ENCODE assay signal across 1 cellular context in the genomic region with DNA sequence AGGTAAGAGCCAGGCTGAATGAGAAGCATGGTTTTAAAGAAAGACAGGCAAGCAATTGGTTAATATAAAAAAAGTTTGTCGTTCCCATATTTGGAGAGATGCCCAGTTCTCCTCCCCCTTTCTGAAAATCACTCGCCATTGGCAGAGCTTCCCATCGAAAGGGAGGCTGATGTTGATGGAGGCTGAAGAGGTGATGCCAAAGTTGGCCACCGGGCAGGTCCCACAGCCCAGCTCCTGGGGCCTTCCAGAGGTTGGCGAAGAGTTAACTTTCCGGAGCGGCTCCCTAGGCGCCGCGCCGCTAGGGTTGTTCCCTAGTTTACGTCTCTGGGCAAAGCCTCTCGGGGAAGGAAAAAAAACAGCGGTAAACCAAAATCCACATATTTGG.
TF ChIP-seq lines count a peak whose summit lies in the region.

No MANE protein-coding gene starts in this region.

TF ChIP-seq in SK-N-SH, 30 proteins besides CTCF, POLR2A, EP300 and RAD21 (continued from another document):
- TF ChIP-seq, protein P1, sequence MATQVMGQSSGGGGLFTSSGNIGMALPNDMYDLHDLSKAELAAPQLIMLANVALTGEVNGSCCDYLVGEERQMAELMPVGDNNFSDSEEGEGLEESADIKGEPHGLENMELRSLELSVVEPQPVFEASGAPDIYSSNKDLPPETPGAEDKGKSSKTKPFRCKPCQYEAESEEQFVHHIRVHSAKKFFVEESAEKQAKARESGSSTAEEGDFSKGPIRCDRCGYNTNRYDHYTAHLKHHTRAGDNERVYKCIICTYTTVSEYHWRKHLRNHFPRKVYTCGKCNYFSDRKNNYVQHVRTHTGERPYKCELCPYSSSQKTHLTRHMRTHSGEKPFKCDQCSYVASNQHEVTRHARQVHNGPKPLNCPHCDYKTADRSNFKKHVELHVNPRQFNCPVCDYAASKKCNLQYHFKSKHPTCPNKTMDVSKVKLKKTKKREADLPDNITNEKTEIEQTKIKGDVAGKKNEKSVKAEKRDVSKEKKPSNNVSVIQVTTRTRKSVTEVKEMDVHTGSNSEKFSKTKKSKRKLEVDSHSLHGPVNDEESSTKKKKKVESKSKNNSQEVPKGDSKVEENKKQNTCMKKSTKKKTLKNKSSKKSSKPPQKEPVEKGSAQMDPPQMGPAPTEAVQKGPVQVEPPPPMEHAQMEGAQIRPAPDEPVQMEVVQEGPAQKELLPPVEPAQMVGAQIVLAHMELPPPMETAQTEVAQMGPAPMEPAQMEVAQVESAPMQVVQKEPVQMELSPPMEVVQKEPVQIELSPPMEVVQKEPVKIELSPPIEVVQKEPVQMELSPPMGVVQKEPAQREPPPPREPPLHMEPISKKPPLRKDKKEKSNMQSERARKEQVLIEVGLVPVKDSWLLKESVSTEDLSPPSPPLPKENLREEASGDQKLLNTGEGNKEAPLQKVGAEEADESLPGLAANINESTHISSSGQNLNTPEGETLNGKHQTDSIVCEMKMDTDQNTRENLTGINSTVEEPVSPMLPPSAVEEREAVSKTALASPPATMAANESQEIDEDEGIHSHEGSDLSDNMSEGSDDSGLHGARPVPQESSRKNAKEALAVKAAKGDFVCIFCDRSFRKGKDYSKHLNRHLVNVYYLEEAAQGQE (IDR thresholded peaks at IDR 0.05; ENCODE audit: low read depth, low read length) = no peak
- TF ChIP-seq FOXM1 (IDR thresholded peaks at IDR 0.05; ENCODE audit: low read depth) (no peak), TCF12 (IDR thresholded peaks at IDR 0.05) (no peak), FOXJ3 (CRISPR knock-in tag; IDR thresholded peaks at IDR 0.05) (no peak), MXI1 (IDR thresholded peaks at IDR 0.05; ENCODE audit: low read depth, low read length) (no peak), CHD2 (IDR thresholded peaks at IDR 0.05; ENCODE audit: low read length, partially characterized antibody) (no peak), MEF2A (IDR thresholded peaks at IDR 0.05; ENCODE audit: borderline replicate concordance, low read depth) (no peak), NFIC (IDR thresholded peaks at IDR 0.05; ENCODE audit: borderline replicate concordance) (peak; percentile 44; the same call in 1 of the 2 replicates), ELF1 (IDR thresholded peaks at IDR 0.05) (no peak)
